Comparison of ENCODE assay signal across 1 cellular context in genomic region chr3:157147099-157147803, GRCh38.
TF ChIP-seq lines count a peak whose summit lies in the region.

No MANE protein-coding gene starts in this region.

TF ChIP-seq in K562, 482 proteins besides CTCF, POLR2A, EP300 and RAD21 (continued from another document):
- TF ChIP-seq, protein P1, sequence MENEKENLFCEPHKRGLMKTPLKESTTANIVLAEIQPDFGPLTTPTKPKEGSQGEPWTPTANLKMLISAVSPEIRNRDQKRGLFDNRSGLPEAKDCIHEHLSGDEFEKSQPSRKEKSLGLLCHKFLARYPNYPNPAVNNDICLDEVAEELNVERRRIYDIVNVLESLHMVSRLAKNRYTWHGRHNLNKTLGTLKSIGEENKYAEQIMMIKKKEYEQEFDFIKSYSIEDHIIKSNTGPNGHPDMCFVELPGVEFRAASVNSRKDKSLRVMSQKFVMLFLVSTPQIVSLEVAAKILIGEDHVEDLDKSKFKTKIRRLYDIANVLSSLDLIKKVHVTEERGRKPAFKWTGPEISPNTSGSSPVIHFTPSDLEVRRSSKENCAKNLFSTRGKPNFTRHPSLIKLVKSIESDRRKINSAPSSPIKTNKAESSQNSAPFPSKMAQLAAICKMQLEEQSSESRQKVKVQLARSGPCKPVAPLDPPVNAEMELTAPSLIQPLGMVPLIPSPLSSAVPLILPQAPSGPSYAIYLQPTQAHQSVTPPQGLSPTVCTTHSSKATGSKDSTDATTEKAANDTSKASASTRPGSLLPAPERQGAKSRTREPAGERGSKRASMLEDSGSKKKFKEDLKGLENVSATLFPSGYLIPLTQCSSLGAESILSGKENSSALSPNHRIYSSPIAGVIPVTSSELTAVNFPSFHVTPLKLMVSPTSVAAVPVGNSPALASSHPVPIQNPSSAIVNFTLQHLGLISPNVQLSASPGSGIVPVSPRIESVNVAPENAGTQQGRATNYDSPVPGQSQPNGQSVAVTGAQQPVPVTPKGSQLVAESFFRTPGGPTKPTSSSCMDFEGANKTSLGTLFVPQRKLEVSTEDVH (IDR thresholded peaks at IDR 0.05; ENCODE audit: low read depth, partially characterized antibody): no peak
- TF ChIP-seq NRF1 (conservative IDR thresholded peaks at IDR 0.05 in 1 of 2, IDR thresholded peaks at IDR 0.05 in 1 of 2): no peak
- TF ChIP-seq, protein P2, sequence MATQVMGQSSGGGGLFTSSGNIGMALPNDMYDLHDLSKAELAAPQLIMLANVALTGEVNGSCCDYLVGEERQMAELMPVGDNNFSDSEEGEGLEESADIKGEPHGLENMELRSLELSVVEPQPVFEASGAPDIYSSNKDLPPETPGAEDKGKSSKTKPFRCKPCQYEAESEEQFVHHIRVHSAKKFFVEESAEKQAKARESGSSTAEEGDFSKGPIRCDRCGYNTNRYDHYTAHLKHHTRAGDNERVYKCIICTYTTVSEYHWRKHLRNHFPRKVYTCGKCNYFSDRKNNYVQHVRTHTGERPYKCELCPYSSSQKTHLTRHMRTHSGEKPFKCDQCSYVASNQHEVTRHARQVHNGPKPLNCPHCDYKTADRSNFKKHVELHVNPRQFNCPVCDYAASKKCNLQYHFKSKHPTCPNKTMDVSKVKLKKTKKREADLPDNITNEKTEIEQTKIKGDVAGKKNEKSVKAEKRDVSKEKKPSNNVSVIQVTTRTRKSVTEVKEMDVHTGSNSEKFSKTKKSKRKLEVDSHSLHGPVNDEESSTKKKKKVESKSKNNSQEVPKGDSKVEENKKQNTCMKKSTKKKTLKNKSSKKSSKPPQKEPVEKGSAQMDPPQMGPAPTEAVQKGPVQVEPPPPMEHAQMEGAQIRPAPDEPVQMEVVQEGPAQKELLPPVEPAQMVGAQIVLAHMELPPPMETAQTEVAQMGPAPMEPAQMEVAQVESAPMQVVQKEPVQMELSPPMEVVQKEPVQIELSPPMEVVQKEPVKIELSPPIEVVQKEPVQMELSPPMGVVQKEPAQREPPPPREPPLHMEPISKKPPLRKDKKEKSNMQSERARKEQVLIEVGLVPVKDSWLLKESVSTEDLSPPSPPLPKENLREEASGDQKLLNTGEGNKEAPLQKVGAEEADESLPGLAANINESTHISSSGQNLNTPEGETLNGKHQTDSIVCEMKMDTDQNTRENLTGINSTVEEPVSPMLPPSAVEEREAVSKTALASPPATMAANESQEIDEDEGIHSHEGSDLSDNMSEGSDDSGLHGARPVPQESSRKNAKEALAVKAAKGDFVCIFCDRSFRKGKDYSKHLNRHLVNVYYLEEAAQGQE (CRISPR knock-in tag; IDR thresholded peaks at IDR 0.05; ENCODE audit: low read depth): no peak
- no peak for TF ChIP-seq TCFL5 (CRISPR knock-in tag; conservative IDR thresholded peaks at IDR 0.05)
- no peak for TF ChIP-seq PPARD (CRISPR knock-in tag; IDR thresholded peaks at IDR 0.05)
- no peak for TF ChIP-seq KAT8 (IDR thresholded peaks at IDR 0.05; ENCODE audit: low read depth)
- TF ChIP-seq POLR2B (IDR thresholded peaks at IDR 0.05; ENCODE audit: low read depth, partially characterized antibody): peak; percentile 42
- TF ChIP-seq ZNF253 (CRISPR knock-in tag; conservative IDR thresholded peaks at IDR 0.05): peak; percentile 24; the same call in 1 of the 2 replicates
- TF ChIP-seq ZNF282 (CRISPR knock-in tag; IDR thresholded peaks at IDR 0.05): no peak
- TF ChIP-seq, protein P3, sequence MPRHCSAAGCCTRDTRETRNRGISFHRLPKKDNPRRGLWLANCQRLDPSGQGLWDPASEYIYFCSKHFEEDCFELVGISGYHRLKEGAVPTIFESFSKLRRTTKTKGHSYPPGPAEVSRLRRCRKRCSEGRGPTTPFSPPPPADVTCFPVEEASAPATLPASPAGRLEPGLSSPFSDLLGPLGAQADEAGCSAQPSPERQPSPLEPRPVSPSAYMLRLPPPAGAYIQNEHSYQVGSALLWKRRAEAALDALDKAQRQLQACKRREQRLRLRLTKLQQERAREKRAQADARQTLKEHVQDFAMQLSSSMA (CRISPR knock-in tag; IDR thresholded peaks at IDR 0.05): no peak
- TF ChIP-seq HBP1 (CRISPR knock-in tag; IDR thresholded peaks at IDR 0.05): no peak
- no peak for TF ChIP-seq ZSCAN29 (IDR thresholded peaks at IDR 0.05)
- TF ChIP-seq SIN3A (IDR thresholded peaks at IDR 0.05; ENCODE audit: borderline replicate concordance in 2 of 2, control insufficient read depth in 1 of 2, low read depth in 2 of 2, low read length in 2 of 2): peak in 1 of 2 experiments; percentile 60; a peak in 1 of 4 replicates
- 0 out of 2 replicates have a peak, but pooled peaks have one; percentile 64 for TF ChIP-seq SUPT5H (IDR thresholded peaks at IDR 0.05)
